Comparison of ENCODE assay signal across 8 cellular contexts in the genomic region with DNA sequence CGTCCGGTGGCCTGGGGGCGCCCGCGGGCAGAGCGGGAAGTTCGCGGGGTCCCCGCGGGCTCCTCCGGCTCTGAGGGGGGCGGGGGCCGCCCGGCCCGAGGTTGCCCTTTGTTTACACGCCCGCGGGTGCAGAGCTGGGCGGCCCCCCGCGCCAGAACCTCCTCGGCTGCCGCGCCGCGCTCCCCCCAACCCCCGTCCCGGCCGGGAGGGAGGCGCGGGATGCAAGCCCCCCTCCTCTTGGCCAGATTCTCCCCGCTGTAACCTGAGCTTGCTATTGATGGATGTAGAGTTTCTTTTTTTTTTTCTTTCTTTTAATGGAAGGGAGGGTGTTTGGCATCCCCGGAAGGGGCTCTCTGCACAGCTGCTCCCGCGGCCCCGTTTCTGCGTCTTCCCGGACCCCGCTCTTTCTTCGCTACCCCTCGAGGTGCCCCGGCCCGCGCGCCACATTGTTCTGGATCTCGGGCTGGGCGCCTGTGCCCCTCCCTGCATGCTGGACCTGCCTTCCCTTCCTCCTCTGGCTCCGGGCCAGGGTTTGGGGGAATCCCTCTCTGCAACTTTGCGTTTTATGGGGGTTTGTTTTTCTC. TPM values are rescaled to one million over a fixed set of nuclear protein-coding genes. Genes with fewer than 3 reads are reported as not detected.
DNase-seq lines count a peak whose midpoint lies in the region; ATAC-seq, FAIRE-seq and TF ChIP-seq lines count a peak whose summit lies in the region.

No MANE protein-coding gene starts in this region.

- H3K4me3 Mint-ChIP-seq in natural killer cell treated with Interleukin-12 subunit alpha and Interleukin-12 subunit beta and Interleukin-15 and Interleukin-18, amount 100 ng/mL, for 72 hours = peak overlapping the region; percentile 86

- peaks cover 7% of the 10 kb centered on the region for H3K27me3 ChIP-seq in bronchial epithelial cell (ENCODE audit: control insufficient read depth, insufficient read depth, low read length)

- H3K36me3 ChIP-seq in bronchial epithelial cell (ENCODE audit: control insufficient read depth, insufficient read depth, low read length) = no peaks in the 10 kb centered on the region

- peak; percentile 33 for DNase-seq in stimulated activated CD4-positive, alpha-beta T cell treated with anti-CD3 and anti-CD28 coated beads, Interleukin-15, amount 100 ng/mL, for 24 hours
- DNase-seq in stimulated activated CD4-positive, alpha-beta T cell treated with anti-CD3 and anti-CD28 coated beads, Interleukin-4, amount 100 ng/mL, for 1 hour = no peak
- DNase-seq in NCI-H2171 (lab: John Stamatoyannopoulos, UW) (peak; percentile 72), bronchial epithelial cell (ENCODE audit: low read depth) (no peak), mucosa of gallbladder (ENCODE audit: low spot score) (no peak), SKM-1 (lab: John Stamatoyannopoulos, UW; ENCODE audit: unreplicated experiment) (no peak)
- no peak for DNase-seq in natural killer cell treated with Interleukin-12 subunit alpha and Interleukin-12 subunit beta and Interleukin-15 and Interleukin-18, amount 100 ng/mL, for 72 hours (ENCODE audit: low spot score)
- DNase-seq in central memory CD4-positive, alpha-beta T cell = no peak

- TF ChIP-seq CTCF in bronchial epithelial cell (IDR thresholded peaks at IDR 0.05; ENCODE audit: insufficient read depth, low read length, severe bottlenecking) = no peak

- no peak for ATAC-seq in natural killer cell treated with Interleukin-12 subunit alpha and Interleukin-12 subunit beta and Interleukin-15 and Interleukin-18, amount 100 ng/mL, for 72 hours

- H3K4me3 ChIP-seq in bronchial epithelial cell (ENCODE audit: low read depth, low read length) = peak overlapping the region; percentile 57

- peaks cover 4% of the 10 kb centered on the region for H3K36me3 Mint-ChIP-seq in natural killer cell treated with Interleukin-12 subunit alpha and Interleukin-12 subunit beta and Interleukin-15 and Interleukin-18, amount 100 ng/mL, for 72 hours

- no peak overlapping the region for H3K27ac Mint-ChIP-seq in natural killer cell treated with Interleukin-12 subunit alpha and Interleukin-12 subunit beta and Interleukin-15 and Interleukin-18, amount 100 ng/mL, for 72 hours

- peaks cover 58 to 73% of the 10 kb centered on the region in 2 donors for H3K27me3 Mint-ChIP-seq in natural killer cell treated with Interleukin-12 subunit alpha and Interleukin-12 subunit beta and Interleukin-15 and Interleukin-18, amount 100 ng/mL, for 72 hours

- FAIRE-seq in bronchial epithelial cell (lab: Jason Lieb, UNC) = no peak

- H3K9me3 Mint-ChIP-seq in natural killer cell treated with Interleukin-12 subunit alpha and Interleukin-12 subunit beta and Interleukin-15 and Interleukin-18, amount 100 ng/mL, for 72 hours = no peaks in the 10 kb centered on the region

- peaks cover 7 to 16% of the 10 kb centered on the region in 2 donors for H3K4me1 Mint-ChIP-seq in natural killer cell treated with Interleukin-12 subunit alpha and Interleukin-12 subunit beta and Interleukin-15 and Interleukin-18, amount 100 ng/mL, for 72 hours (ENCODE audit: low read depth in 2 of 2)

RNA-seq across cellular contexts. Expression of gene CBX2, which starts 0.6 kb away (rescaled TPM):
- total RNA-seq in bronchial epithelial cell (1.1 and 2.3 TPM in 2 replicates), mucosa of gallbladder (1.2 TPM)
- total RNA-seq in natural killer cell treated with Interleukin-12 subunit alpha and Interleukin-12 subunit beta and Interleukin-15 and Interleukin-18, amount 100 ng/mL, for 72 hours = 1 to 10 TPM in 1 of 2 donors, under 1 TPM in 1; 0.95 to 2.1 TPM

RNA-seq across cellular contexts. Expression of gene CBX8, which starts 18.3 kb away (rescaled TPM):
- total RNA-seq in bronchial epithelial cell (2.6 and 2.7 TPM in 2 replicates), mucosa of gallbladder (9.7 TPM)
- total RNA-seq in natural killer cell treated with Interleukin-12 subunit alpha and Interleukin-12 subunit beta and Interleukin-15 and Interleukin-18, amount 100 ng/mL, for 72 hours = 10 to 100 TPM in 1 of 2 donors, 1 to 10 TPM in 1; 9.8 to 46.4 TPM

RNA-seq across cellular contexts. Expression of gene ENPP7, which starts 47.9 kb away (rescaled TPM):
- not detected in 2 replicates for total RNA-seq in bronchial epithelial cell
- total RNA-seq in natural killer cell treated with Interleukin-12 subunit alpha and Interleukin-12 subunit beta and Interleukin-15 and Interleukin-18, amount 100 ng/mL, for 72 hours = under 1 TPM in 1 of 2 donors, not detected in 1; 0.14 TPM
- total RNA-seq in mucosa of gallbladder = 0.23 TPM

Comparison
In these comparisons a context has a peak if more than half of its experiments do, and no peak if none do; other contexts are left out.
1. DNase-seq: peak in stimulated activated CD4-positive, alpha-beta T cell treated with anti-CD3 and anti-CD28 coated beads, Interleukin-15, amount 100 ng/mL, for 24 hours (single experiment) and NCI-H2171 (single experiment); none in stimulated activated CD4-positive, alpha-beta T cell treated with anti-CD3 and anti-CD28 coated beads, Interleukin-4, amount 100 ng/mL, for 1 hour (single experiment), bronchial epithelial cell (single experiment), natural killer cell treated with Interleukin-12 subunit alpha and Interleukin-12 subunit beta and Interleukin-15 and Interleukin-18, amount 100 ng/mL, for 72 hours (single experiment), mucosa of gallbladder (single experiment), SKM-1 (single experiment) and central memory CD4-positive, alpha-beta T cell (single experiment).